In the genomic region with DNA sequence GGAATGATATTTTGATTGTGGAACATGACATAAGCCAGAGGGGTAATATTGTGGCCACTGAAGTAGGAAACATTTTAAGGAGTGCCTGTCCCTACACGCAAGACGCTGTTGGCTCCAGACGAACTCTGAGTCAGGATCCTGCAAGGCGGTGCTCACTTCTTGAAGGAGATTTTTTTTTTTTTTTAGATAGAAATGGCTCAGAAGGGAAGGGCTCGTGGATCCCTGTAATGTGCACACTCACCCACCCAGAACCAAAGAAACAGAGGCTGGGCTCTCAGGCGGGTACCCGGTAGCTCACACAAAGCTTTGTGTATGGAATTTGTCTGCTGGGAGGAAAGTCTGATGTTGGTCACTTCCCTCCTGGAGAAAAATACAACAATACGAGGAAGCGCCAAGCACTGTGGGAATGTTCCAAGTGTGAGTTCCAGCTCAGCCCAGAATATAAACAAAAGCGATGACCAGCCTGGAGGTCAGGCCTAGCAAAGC, we compare ENCODE assay signal across 11 cellular contexts. TPM values are rescaled to one million over a fixed set of nuclear protein-coding genes. Genes with fewer than 3 reads are reported as not detected.
DNase-seq lines count a peak whose midpoint lies in the region; ATAC-seq and TF ChIP-seq lines count a peak whose summit lies in the region.
"Had no signal": no experiment of that assay in that cellular context is flagged by ENCODE, and none has a peak within 500 bp of the region (broad histone marks: within the 10 kb centered on the region; RNA-seq: fewer than 3 reads in every experiment).

No MANE protein-coding gene starts in this region.

- no peak for TF ChIP-seq CTCF in Peyer's patch (IDR thresholded peaks at IDR 0.05)
- no peak for TF ChIP-seq CTCF in endodermal cell (conservative IDR thresholded peaks at IDR 0.05)
- no peak for TF ChIP-seq CTCF in lung (IDR thresholded peaks at IDR 0.05; ENCODE audit: control extremely low read depth, extremely low read depth)

- H3K27ac Mint-ChIP-seq in endodermal cell = no peak overlapping the region

- H3K27ac ChIP-seq in Peyer's patch (peak overlapping the region in 3 of 4 donors; percentile 26 to 64 (median 52)), endodermal cell (ENCODE audit: low read depth, low read length) (peak overlapping the region; percentile 47), lung (ENCODE audit: low read depth in 1 of 2, low read length in 1 of 2) (peak overlapping the region; percentile 70 to 92), thymus (ENCODE audit: low read depth) (peak overlapping the region; percentile 46)

- H3K27me3 ChIP-seq in Peyer's patch (no peaks in the 10 kb centered on the region), endodermal cell (ENCODE audit: control insufficient read depth, insufficient read depth, low read length, poor library complexity, severe bottlenecking) (no peaks in the 10 kb centered on the region), lung (ENCODE audit: control insufficient read depth, insufficient read depth) (no peaks in the 10 kb centered on the region), thymus (ENCODE audit: control insufficient read depth, insufficient read depth) (no peaks in the 10 kb centered on the region)

- WGBS in endodermal cell (ENCODE audit: insufficient coverage in 1 of 2, insufficient read length in 1 of 2), 2 experiments = 92 to 96% methylated on average over 6 to 9 of the region's 10 CpGs
- WGBS in lung, 2 donors = 50 to 66% methylated on average over 10 of the region's 10 CpGs
- WGBS in thymus = 93% methylated on average over 10 of the region's 10 CpGs

- in situ Hi-C loops in ACHN (cut with HindIII; ENCODE audit: low pct_ligation_motif_present, low pct_unique_long_range_greater_than_20kb, low sequenced_read_pairs) = no loop called here

- no peaks in the 10 kb centered on the region for H3K36me3 ChIP-seq in Peyer's patch
- no peaks in the 10 kb centered on the region for H3K36me3 ChIP-seq in endodermal cell (ENCODE audit: control insufficient read depth, insufficient read depth, low read length)
- H3K36me3 ChIP-seq in lung (ENCODE audit: control insufficient read depth in 2 of 2, insufficient read depth in 2 of 2, low read length in 2 of 2) = peaks cover 0 to 3% of the 10 kb centered on the region in 2 donors
- H3K36me3 ChIP-seq in thymus (ENCODE audit: control insufficient read depth, insufficient read depth) = peaks cover 5% of the 10 kb centered on the region

- no peaks in the 10 kb centered on the region for H3K9me3 Mint-ChIP-seq in endodermal cell

- no peak for TF ChIP-seq POLR2A in Peyer's patch (IDR thresholded peaks at IDR 0.05)

- H3K36me3 Mint-ChIP-seq in endodermal cell (ENCODE audit: low read depth) = peaks cover 29% of the 10 kb centered on the region

- no peak overlapping the region for H3K4me3 Mint-ChIP-seq in endodermal cell

- no peak overlapping the region for H3K9ac ChIP-seq in endodermal cell (ENCODE audit: extremely low read depth, low read length, poor library complexity, severe bottlenecking)

- DNase-seq in Peyer's patch (no peak), endodermal cell (no peak), lung (ENCODE audit: low spot score) (no peak), ACHN (no peak), HT-29 (ENCODE audit: low spot score) (no peak)
- no peak for DNase-seq in stimulated activated CD4-positive, alpha-beta T cell treated with anti-CD3 and anti-CD28 coated beads, Interleukin-4, amount 100 ng/mL, for 24 hours
- DNase-seq in stimulated activated CD4-positive, alpha-beta T cell treated with anti-CD3 and anti-CD28 coated beads, Interleukin-1b, Interleukin-23, amount 100 ng/mL, for 48 hours = no peak
- DNase-seq: NCI-H1092 treated with DMSO at 0.1 percent for 48 hours, occipital lobe had no signal

- H3K4me3 ChIP-seq in Peyer's patch (no peak overlapping the region), endodermal cell (ENCODE audit: low read length) (no peak overlapping the region), lung (no peak overlapping the region), thymus (ENCODE audit: low read length) (no peak overlapping the region)
- H3K4me3 ChIP-seq: GM12878 had no signal

- peaks cover 0 to 26% (median 4%) of the 10 kb centered on the region in 4 donors for H3K4me1 ChIP-seq in Peyer's patch
- H3K4me1 ChIP-seq in endodermal cell (ENCODE audit: control insufficient read depth, insufficient read depth, low read length) = peaks cover 15% of the 10 kb centered on the region
- H3K4me1 ChIP-seq in lung (ENCODE audit: control insufficient read depth in 2 of 2, insufficient read depth in 2 of 2, low read length in 2 of 2) = peaks cover 17 to 39% of the 10 kb centered on the region in 2 donors
- peaks cover 4% of the 10 kb centered on the region for H3K4me1 ChIP-seq in thymus (ENCODE audit: control insufficient read depth, insufficient read depth, low read length)

- H3K9me3 ChIP-seq in Peyer's patch = no peaks in the 10 kb centered on the region
- H3K9me3 ChIP-seq in endodermal cell (ENCODE audit: control insufficient read depth, low read length) = no peaks in the 10 kb centered on the region
- H3K9me3 ChIP-seq in lung (ENCODE audit: control insufficient read depth in 2 of 2, insufficient read depth in 1 of 2, low read length in 1 of 2) = peaks cover 0 to 5% of the 10 kb centered on the region in 2 donors
- no peaks in the 10 kb centered on the region for H3K9me3 ChIP-seq in thymus (ENCODE audit: control insufficient read depth)

- no peaks in the 10 kb centered on the region for H3K27me3 Mint-ChIP-seq in endodermal cell (ENCODE audit: insufficient read depth)

- peak; percentile 56 for ATAC-seq in lung (ENCODE audit: insufficient read depth, low FRiP score)
- ATAC-seq: GM12878 had no signal

- peaks cover 34% of the 10 kb centered on the region for H3K4me1 Mint-ChIP-seq in endodermal cell

RNA-seq across cellular contexts. Expression of a gene that starts 25.7 kb away (rescaled TPM):
- total RNA-seq in Peyer's patch (100 to 1,000 TPM in 1 of 4 donors, 10 to 100 TPM in 3; 51.7 to 182 (median 70.7) TPM), endodermal cell (10 to 100 TPM; 63.4 to 85.5 TPM), lung (100 to 1,000 TPM in 1 of 2 donors, 10 to 100 TPM in 1; 56.8 to 134 TPM)
- 38.1 TPM for polyA plus RNA-seq in endodermal cell (2013, experiment 1 of 2)
- 34.1 TPM for polyA plus RNA-seq in endodermal cell (2013, experiment 2 of 2)
- polyA plus RNA-seq in lung (10 to 100 TPM; 38.9 to 53.3 TPM), thymus (25.9 TPM)
- total RNA-seq in HT-29 (2014; rRNA removed; shearing (Covaris generic)) = 15.7 and 15.8 TPM in 2 replicates
